In the genomic region with DNA sequence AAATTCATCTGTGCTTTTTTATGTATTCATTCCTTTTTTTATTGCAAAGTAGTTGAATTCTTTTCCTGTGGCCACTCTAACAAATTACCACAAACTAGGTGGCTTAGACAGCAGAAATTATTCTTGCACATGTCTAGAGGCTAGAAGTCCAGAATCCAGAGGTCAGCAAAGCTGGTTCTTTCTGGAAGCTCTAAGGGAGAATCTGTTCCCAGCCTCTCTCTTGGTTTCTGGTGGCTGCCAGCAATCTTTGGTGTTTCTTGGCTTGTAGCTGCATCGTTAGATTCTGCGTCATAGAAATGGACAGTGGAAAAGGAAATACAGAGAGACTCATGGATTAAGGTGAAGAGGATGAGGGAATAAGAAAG, we compare ENCODE assay signal across 11 cellular contexts. TPM values are rescaled to one million over a fixed set of nuclear protein-coding genes. Genes with fewer than 3 reads are reported as not detected.
DNase-seq lines count a peak whose midpoint lies in the region; ATAC-seq and TF ChIP-seq lines count a peak whose summit lies in the region.
"Had no signal": no experiment of that assay in that cellular context is flagged by ENCODE, and none has a peak within 500 bp of the region (broad histone marks: within the 10 kb centered on the region; RNA-seq: fewer than 3 reads in every experiment).

No MANE protein-coding gene starts in this region.

- no peak overlapping the region for H3K4me3 Mint-ChIP-seq in activated T-helper 1 cell treated with anti-CD3 and anti-CD28 coated beads, Interleukin-12 subunit alpha, Interleukin-12 subunit beta, Interleukin-2, Interleukin-4 antibody, amounts not matched to agents 30 ng/mL and 10 ng/mL and 1 ng/mL, durations not matched to agents 14 hours and 24 hours and 36 hours
- no peak overlapping the region for H3K4me3 Mint-ChIP-seq in Calu3 (ENCODE audit: low read depth, unreplicated experiment)
- H3K4me3 Mint-ChIP-seq: activated T-cell treated with anti-CD3 and anti-CD28 coated beads, Interleukin-2, amount 50 U/mL, for 4 hours; natural killer cell treated with Interleukin-12 subunit alpha and Interleukin-12 subunit beta and Interleukin-15 and Interleukin-18, amount 100 ng/mL, for 72 hours had no signal

- H3K4me1 ChIP-seq in ACC112 (ENCODE audit: control insufficient read depth, insufficient read depth, low read length, unreplicated experiment): peaks cover 20% of the 10 kb centered on the region

- no TSS peak for BruUV-seq in Calu3 (replicated peaks; lab: Mats Ljungman, UMichigan)

- no peak overlapping the region for H3K27ac Mint-ChIP-seq in activated T-helper 1 cell treated with anti-CD3 and anti-CD28 coated beads, Interleukin-12 subunit alpha, Interleukin-12 subunit beta, Interleukin-2, Interleukin-4 antibody, amounts not matched to agents 30 ng/mL and 10 ng/mL and 1 ng/mL, durations not matched to agents 14 hours and 24 hours and 36 hours
- H3K27ac Mint-ChIP-seq in Calu3 (ENCODE audit: unreplicated experiment): no peak overlapping the region
- H3K27ac Mint-ChIP-seq: natural killer cell treated with Interleukin-12 subunit alpha and Interleukin-12 subunit beta and Interleukin-15 and Interleukin-18, amount 100 ng/mL, for 72 hours had no signal

- peak; percentile 74 for DNase-seq in HT1080 (ENCODE audit: low read depth)
- DNase-seq in epithelial cell of proximal tubule (ENCODE audit: low read depth): peak; percentile 74
- DNase-seq in myocyte (ENCODE audit: low read depth): peak; percentile 29
- no peak for DNase-seq in T-helper 9 cell
- DNase-seq in activated T-helper 1 cell treated with anti-CD3 and anti-CD28 coated beads, Interleukin-12 subunit alpha, Interleukin-12 subunit beta, Interleukin-2, Interleukin-4 antibody, amounts not matched to agents 30 ng/mL and 10 ng/mL and 1 ng/mL, durations not matched to agents 14 hours and 24 hours and 36 hours (ENCODE audit: low spot score): no peak
- DNase-seq in Calu3: no peak

- H2AFZ ChIP-seq in ACC112 (ENCODE audit: low read length, unreplicated experiment): no peak overlapping the region

- CTCF ChIA-PET in Calu3 (lab: Charles Lee): interaction anchor here (1.3 kb wide), 1 partner anchor 80 kb away, joined by 3 read pairs; a partner anchor contains a TSS

- no peak overlapping the region for H3K4me3 ChIP-seq in ACC112 (ENCODE audit: low read depth, low read length)
- H3K4me3 ChIP-seq in epithelial cell of proximal tubule (ENCODE audit: low read depth, low read length): no peak overlapping the region

- H3K36me3 Mint-ChIP-seq in activated T-helper 1 cell treated with anti-CD3 and anti-CD28 coated beads, Interleukin-12 subunit alpha, Interleukin-12 subunit beta, Interleukin-2, Interleukin-4 antibody, amounts not matched to agents 30 ng/mL and 10 ng/mL and 1 ng/mL, durations not matched to agents 14 hours and 24 hours and 36 hours (ENCODE audit: low read depth): no peaks in the 10 kb centered on the region
- H3K36me3 Mint-ChIP-seq in Calu3 (ENCODE audit: insufficient read depth, unreplicated experiment): peaks cover 5% of the 10 kb centered on the region
- H3K36me3 Mint-ChIP-seq: natural killer cell treated with Interleukin-12 subunit alpha and Interleukin-12 subunit beta and Interleukin-15 and Interleukin-18, amount 100 ng/mL, for 72 hours had no signal

- H3K27ac ChIP-seq in ACC112 (ENCODE audit: low read depth, low read length): peak overlapping the region; percentile 35; the same call in 1 of the 2 replicates

- no peaks in the 10 kb centered on the region for H3K36me3 ChIP-seq in ACC112 (ENCODE audit: insufficient read depth, low read length)

- no peak for TF ChIP-seq CTCF in epithelial cell of proximal tubule (conservative IDR thresholded peaks at IDR 0.05; ENCODE audit: low read depth, low read length)
- TF ChIP-seq CTCF in Calu3 (IDR thresholded peaks at IDR 0.05; ENCODE audit: unreplicated experiment): no peak

- no peaks in the 10 kb centered on the region for H3K9me3 Mint-ChIP-seq in activated T-helper 1 cell treated with anti-CD3 and anti-CD28 coated beads, Interleukin-12 subunit alpha, Interleukin-12 subunit beta, Interleukin-2, Interleukin-4 antibody, amounts not matched to agents 30 ng/mL and 10 ng/mL and 1 ng/mL, durations not matched to agents 14 hours and 24 hours and 36 hours
- no peaks in the 10 kb centered on the region for H3K9me3 Mint-ChIP-seq in Calu3 (ENCODE audit: low read depth, unreplicated experiment)
- H3K9me3 Mint-ChIP-seq: activated T-cell treated with anti-CD3 and anti-CD28 coated beads, Interleukin-2, amount 50 U/mL, for 4 hours; natural killer cell treated with Interleukin-12 subunit alpha and Interleukin-12 subunit beta and Interleukin-15 and Interleukin-18, amount 100 ng/mL, for 72 hours had no signal

- no peaks in the 10 kb centered on the region for H3K27me3 ChIP-seq in ACC112 (ENCODE audit: insufficient read depth, low read length)

- peaks cover 1% of the 10 kb centered on the region for H3K27me3 Mint-ChIP-seq in activated T-helper 1 cell treated with anti-CD3 and anti-CD28 coated beads, Interleukin-12 subunit alpha, Interleukin-12 subunit beta, Interleukin-2, Interleukin-4 antibody, amounts not matched to agents 30 ng/mL and 10 ng/mL and 1 ng/mL, durations not matched to agents 14 hours and 24 hours and 36 hours (ENCODE audit: insufficient read depth)
- H3K27me3 Mint-ChIP-seq in Calu3 (ENCODE audit: unreplicated experiment): no peaks in the 10 kb centered on the region

- H3K4me1 Mint-ChIP-seq in activated T-helper 1 cell treated with anti-CD3 and anti-CD28 coated beads, Interleukin-12 subunit alpha, Interleukin-12 subunit beta, Interleukin-2, Interleukin-4 antibody, amounts not matched to agents 30 ng/mL and 10 ng/mL and 1 ng/mL, durations not matched to agents 14 hours and 24 hours and 36 hours (ENCODE audit: low read depth): no peaks in the 10 kb centered on the region
- peaks cover 23% of the 10 kb centered on the region for H3K4me1 Mint-ChIP-seq in Calu3 (ENCODE audit: low read depth, unreplicated experiment)

- intact Hi-C loops in activated T-helper 1 cell treated with anti-CD3 and anti-CD28 coated beads, Interleukin-12 subunit alpha, Interleukin-12 subunit beta, Interleukin-2, Interleukin-4 antibody, amounts not matched to agents 30 ng/mL and 10 ng/mL and 1 ng/mL, durations not matched to agents 14 hours and 24 hours and 36 hours (cut with micrococcal nuclease): loop anchor here (1.0 kb wide), 1 partner anchor 760 kb away; no protein-coding TSS in a partner anchor
- intact Hi-C loops in Calu3 (cut with micrococcal nuclease; ENCODE audit: unreplicated experiment): loop anchor here (2.0 to 10.0 kb wide), 3 partner anchors 77 to 271 kb away; a partner anchor contains a TSS

- ATAC-seq in HG03469 (IDR thresholded peaks at IDR 0.05; ENCODE audit: unreplicated experiment): no peak

- H3K79me2 ChIP-seq in ACC112 (ENCODE audit: control insufficient read depth, insufficient read depth, low read length, unreplicated experiment): no peaks in the 10 kb centered on the region

RNA-seq across cellular contexts. Expression of a gene that starts 39.3 kb away (rescaled TPM):
- not detected in 2 replicates for total RNA-seq in HT1080 (2014; rRNA removed; shearing (Covaris generic))
- polyA plus RNA-seq in HT1080 (2015; cell fraction: cytosol; rRNA removed): not detected in 2 replicates
- not detected in 2 replicates for polyA plus RNA-seq in HT1080 (2015; cell fraction: nucleus; rRNA removed)
- not detected in 2 replicates for total RNA-seq in epithelial cell of proximal tubule
- not detected in 2 replicates for total RNA-seq in myocyte
- polyA plus RNA-seq in myocyte (2012): not detected
- not detected in 2 replicates for total RNA-seq in activated T-helper 1 cell treated with anti-CD3 and anti-CD28 coated beads, Interleukin-12 subunit alpha, Interleukin-12 subunit beta, Interleukin-2, Interleukin-4 antibody, amounts not matched to agents 30 ng/mL and 10 ng/mL and 1 ng/mL, durations not matched to agents 14 hours and 24 hours and 36 hours
- total RNA-seq in Calu3 (2022): not detected in 2 replicates
- total RNA-seq: activated T-cell treated with anti-CD3 and anti-CD28 coated beads, Interleukin-2, amount 50 U/mL, for 4 hours; natural killer cell treated with Interleukin-12 subunit alpha and Interleukin-12 subunit beta and Interleukin-15 and Interleukin-18, amount 100 ng/mL, for 72 hours; subcutaneous adipose tissue had no signal

RNA-seq across cellular contexts. Expression of a gene that starts 53.1 kb away (rescaled TPM):
- 48.9 and 50.5 TPM in 2 replicates for total RNA-seq in HT1080 (2014; rRNA removed; shearing (Covaris generic))
- 52.0 and 62.4 TPM in 2 replicates for polyA plus RNA-seq in HT1080 (2015; cell fraction: cytosol; rRNA removed)
- polyA plus RNA-seq in HT1080 (2015; cell fraction: nucleus; rRNA removed): 21.6 and 28.8 TPM in 2 replicates
- 51.8 and 61.6 TPM in 2 replicates for total RNA-seq in epithelial cell of proximal tubule
- 12.9 and 14.4 TPM in 2 replicates for total RNA-seq in myocyte
- polyA plus RNA-seq in myocyte (2012): 30.0 TPM
- 12.2 and 15.1 TPM in 2 replicates for total RNA-seq in activated T-helper 1 cell treated with anti-CD3 and anti-CD28 coated beads, Interleukin-12 subunit alpha, Interleukin-12 subunit beta, Interleukin-2, Interleukin-4 antibody, amounts not matched to agents 30 ng/mL and 10 ng/mL and 1 ng/mL, durations not matched to agents 14 hours and 24 hours and 36 hours
- 28.0 and 34.6 TPM in 2 replicates for total RNA-seq in Calu3 (2022)

Comparison
In these comparisons a context has a peak if more than half of its experiments do, and no peak if none do; other contexts are left out.
1. DNase-seq: peak in HT1080 (single experiment), epithelial cell of proximal tubule (single experiment) and myocyte (single experiment); none in T-helper 9 cell (single experiment), activated T-helper 1 cell treated with anti-CD3 and anti-CD28 coated beads, Interleukin-12 subunit alpha, Interleukin-12 subunit beta, Interleukin-2, Interleukin-4 antibody, amounts not matched to agents 30 ng/mL and 10 ng/mL and 1 ng/mL, durations not matched to agents 14 hours and 24 hours and 36 hours (single experiment) and Calu3 (single experiment).